Comparison of ENCODE assay signal across 2 cellular contexts in the genomic region with DNA sequence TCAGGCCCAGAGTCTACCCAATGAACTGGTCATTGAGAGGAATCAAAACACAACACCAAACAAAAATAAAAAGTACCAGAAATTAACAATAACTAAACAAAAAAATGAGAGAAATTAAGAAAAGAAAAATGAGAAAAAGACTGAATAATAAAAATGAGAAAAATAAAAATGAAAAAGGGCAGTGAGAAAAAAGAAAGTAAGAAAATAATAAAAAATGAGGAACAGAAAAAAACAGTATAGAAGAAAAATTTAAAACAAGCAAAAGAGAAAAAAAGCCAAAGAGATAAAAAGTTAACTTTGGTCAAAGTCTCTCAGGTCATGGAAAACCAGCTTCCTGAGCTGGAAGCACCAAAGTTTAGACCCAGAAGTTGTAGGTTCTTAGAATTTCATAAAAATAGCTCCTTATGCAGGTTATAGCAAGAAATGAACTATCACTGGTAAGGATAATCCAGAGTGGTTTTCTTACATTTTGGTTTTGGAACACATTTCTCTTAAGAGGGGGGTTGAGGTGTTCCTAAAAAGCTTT.
TF ChIP-seq lines count a peak whose summit lies in the region.

No MANE protein-coding gene starts in this region.

TF ChIP-seq in SK-N-SH, 30 proteins besides CTCF, POLR2A, EP300 and RAD21 (continued from another document):
- TF ChIP-seq MXI1 (IDR thresholded peaks at IDR 0.05; ENCODE audit: low read depth, low read length) (no peak), RFX5 (IDR thresholded peaks at IDR 0.05; ENCODE audit: low read length) (no peak), FOXM1 (IDR thresholded peaks at IDR 0.05; ENCODE audit: low read depth) (no peak), RCOR1 (IDR thresholded peaks at IDR 0.05; ENCODE audit: low read length) (no peak), MEF2A (IDR thresholded peaks at IDR 0.05; ENCODE audit: borderline replicate concordance, low read depth) (no peak), IRF3 (IDR thresholded peaks at IDR 0.05; ENCODE audit: low read depth, low read length) (no peak), YY1 (IDR thresholded peaks at IDR 0.05; ENCODE audit: low read depth) (no peak), REST (IDR thresholded peaks at IDR 0.05; ENCODE audit: low read depth, low read length) (no peak), NRF1 (IDR thresholded peaks at IDR 0.05; ENCODE audit: low read depth, low read length) (no peak), SMC3 (IDR thresholded peaks at IDR 0.05; ENCODE audit: low read depth, low read length) (no peak), GABPA (IDR thresholded peaks at IDR 0.05; ENCODE audit: low read depth) (no peak)
- TF ChIP-seq, protein P1, sequence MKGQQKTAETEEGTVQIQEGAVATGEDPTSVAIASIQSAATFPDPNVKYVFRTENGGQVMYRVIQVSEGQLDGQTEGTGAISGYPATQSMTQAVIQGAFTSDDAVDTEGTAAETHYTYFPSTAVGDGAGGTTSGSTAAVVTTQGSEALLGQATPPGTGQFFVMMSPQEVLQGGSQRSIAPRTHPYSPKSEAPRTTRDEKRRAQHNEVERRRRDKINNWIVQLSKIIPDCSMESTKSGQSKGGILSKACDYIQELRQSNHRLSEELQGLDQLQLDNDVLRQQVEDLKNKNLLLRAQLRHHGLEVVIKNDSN (IDR thresholded peaks at IDR 0.05; ENCODE audit: borderline replicate concordance, low read depth): no peak
TF ChIP-seq in SK-N-SH: peak in this region for 0.

TF ChIP-seq in SK-N-SH treated with all-trans-retinoic acid at 6 μM for 48 hours, 23 proteins besides CTCF, POLR2A, EP300 and RAD21 (continued from another document):
- TF ChIP-seq POU6F1 (CRISPR knock-in tag; IDR thresholded peaks at IDR 0.05; ENCODE audit: borderline replicate concordance, low read depth) (no peak), ZFP30 (CRISPR knock-in tag; IDR thresholded peaks at IDR 0.05) (no peak), ZNF8 (CRISPR knock-in tag; IDR thresholded peaks at IDR 0.05) (no peak), PPARA (CRISPR knock-in tag; IDR thresholded peaks at IDR 0.05; ENCODE audit: borderline replicate concordance) (no peak), ZFP3 (CRISPR knock-in tag; IDR thresholded peaks at IDR 0.05) (no peak), ZNF70 (CRISPR knock-in tag; IDR thresholded peaks at IDR 0.05) (no peak), GLIS3 (CRISPR knock-in tag; IDR thresholded peaks at IDR 0.05) (no peak), TOX (CRISPR knock-in tag; IDR thresholded peaks at IDR 0.05; ENCODE audit: borderline replicate concordance) (no peak), CREB5 (CRISPR knock-in tag; IDR thresholded peaks at IDR 0.05; ENCODE audit: low read depth) (no peak), CSRNP3 (CRISPR knock-in tag; IDR thresholded peaks at IDR 0.05) (no peak), ZNF565 (CRISPR knock-in tag; conservative IDR thresholded peaks at IDR 0.05; ENCODE audit: low read depth) (no peak), ARNTL (CRISPR knock-in tag; IDR thresholded peaks at IDR 0.05; ENCODE audit: borderline replicate concordance, low read depth) (no peak), OSR1 (CRISPR knock-in tag; IDR thresholded peaks at IDR 0.05) (no peak)
- TF ChIP-seq, protein P2, sequence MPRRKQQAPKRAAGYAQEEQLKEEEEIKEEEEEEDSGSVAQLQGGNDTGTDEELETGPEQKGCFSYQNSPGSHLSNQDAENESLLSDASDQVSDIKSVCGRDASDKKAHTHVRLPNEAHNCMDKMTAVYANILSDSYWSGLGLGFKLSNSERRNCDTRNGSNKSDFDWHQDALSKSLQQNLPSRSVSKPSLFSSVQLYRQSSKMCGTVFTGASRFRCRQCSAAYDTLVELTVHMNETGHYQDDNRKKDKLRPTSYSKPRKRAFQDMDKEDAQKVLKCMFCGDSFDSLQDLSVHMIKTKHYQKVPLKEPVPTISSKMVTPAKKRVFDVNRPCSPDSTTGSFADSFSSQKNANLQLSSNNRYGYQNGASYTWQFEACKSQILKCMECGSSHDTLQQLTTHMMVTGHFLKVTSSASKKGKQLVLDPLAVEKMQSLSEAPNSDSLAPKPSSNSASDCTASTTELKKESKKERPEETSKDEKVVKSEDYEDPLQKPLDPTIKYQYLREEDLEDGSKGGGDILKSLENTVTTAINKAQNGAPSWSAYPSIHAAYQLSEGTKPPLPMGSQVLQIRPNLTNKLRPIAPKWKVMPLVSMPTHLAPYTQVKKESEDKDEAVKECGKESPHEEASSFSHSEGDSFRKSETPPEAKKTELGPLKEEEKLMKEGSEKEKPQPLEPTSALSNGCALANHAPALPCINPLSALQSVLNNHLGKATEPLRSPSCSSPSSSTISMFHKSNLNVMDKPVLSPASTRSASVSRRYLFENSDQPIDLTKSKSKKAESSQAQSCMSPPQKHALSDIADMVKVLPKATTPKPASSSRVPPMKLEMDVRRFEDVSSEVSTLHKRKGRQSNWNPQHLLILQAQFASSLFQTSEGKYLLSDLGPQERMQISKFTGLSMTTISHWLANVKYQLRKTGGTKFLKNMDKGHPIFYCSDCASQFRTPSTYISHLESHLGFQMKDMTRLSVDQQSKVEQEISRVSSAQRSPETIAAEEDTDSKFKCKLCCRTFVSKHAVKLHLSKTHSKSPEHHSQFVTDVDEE (CRISPR knock-in tag; IDR thresholded peaks at IDR 0.05): no peak
